In the genomic region with DNA sequence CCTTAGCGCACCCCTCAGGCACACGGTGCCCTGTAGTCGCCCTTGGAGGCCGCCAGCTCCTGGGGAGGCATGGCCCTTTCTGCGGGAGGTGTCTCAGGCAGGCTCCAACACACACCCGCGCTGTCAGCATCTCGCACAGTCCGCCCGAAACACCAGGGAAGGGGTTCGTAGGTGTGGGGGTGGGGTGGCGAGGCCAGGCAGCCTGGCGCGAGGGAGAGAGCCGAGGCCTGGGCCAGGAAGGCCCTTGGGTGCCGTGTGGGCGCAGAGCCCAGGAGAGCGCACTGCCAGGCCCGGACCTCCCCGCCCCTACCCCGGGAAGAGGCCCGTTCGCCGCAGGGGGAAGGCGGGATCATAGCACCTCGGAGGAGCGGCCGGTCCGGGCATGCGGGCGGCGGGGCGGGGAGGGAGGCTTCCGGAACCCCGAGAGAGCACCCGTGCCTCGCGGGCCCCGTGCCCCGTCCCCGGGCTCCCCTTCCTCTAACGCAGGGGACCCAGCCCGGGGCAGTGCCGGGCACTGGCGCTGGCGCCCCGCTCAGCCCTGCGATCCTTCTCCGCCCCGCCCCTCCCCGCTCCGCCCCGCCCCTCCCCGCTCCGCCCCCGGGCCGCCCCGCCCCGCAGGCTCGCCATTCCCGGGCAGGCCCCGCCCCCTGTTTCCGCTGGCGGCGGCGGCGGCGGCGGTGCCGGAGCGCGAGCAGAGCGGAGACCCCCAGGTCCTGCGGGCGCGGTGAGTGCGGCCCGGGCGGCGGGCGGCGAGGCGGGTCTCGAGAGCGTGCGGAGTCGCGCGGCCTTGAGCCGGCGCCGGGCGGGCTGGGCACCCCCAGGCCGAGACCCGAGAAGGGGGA, we compare ENCODE assay signal across 8 cellular contexts. TPM values are rescaled to one million over a fixed set of nuclear protein-coding genes. Genes with fewer than 3 reads are reported as not detected.
DNase-seq lines count a peak whose midpoint lies in the region; ATAC-seq and TF ChIP-seq lines count a peak whose summit lies in the region.

A gene with protein sequence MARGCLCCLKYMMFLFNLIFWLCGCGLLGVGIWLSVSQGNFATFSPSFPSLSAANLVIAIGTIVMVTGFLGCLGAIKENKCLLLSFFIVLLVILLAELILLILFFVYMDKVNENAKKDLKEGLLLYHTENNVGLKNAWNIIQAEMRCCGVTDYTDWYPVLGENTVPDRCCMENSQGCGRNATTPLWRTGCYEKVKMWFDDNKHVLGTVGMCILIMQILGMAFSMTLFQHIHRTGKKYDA (plus strand): TSS at position 650 of the 842 bp plus-strand sequence. CDS start 123,815 bp downstream, outside the sequence.

- TF ChIP-seq CTCF in BJ (IDR thresholded peaks at IDR 0.05; ENCODE audit: insufficient read depth, low read depth, low read length) = no peak
- TF ChIP-seq CTCF in left ventricle myocardium inferior (IDR thresholded peaks at IDR 0.05; ENCODE audit: borderline replicate concordance) = no peak
- no peak for TF ChIP-seq CTCF in uterus (IDR thresholded peaks at IDR 0.05)

- H3K27ac ChIP-seq in HUES6 (ENCODE audit: low read depth, low read length) = no peak within 1 kb of the TSS
- H3K27ac ChIP-seq in left ventricle myocardium inferior (replicated peaks) = peak within 1 kb of the TSS; percentile 95
- peak within 1 kb of the TSS; percentile 92 to 95 for H3K27ac ChIP-seq in uterus

- intact Hi-C loops in left ventricle myocardium inferior (cut with micrococcal nuclease) = loop anchor here (5.0 kb wide), 1 partner anchor 195 kb away; no protein-coding TSS in a partner anchor
- intact Hi-C loops in uterus (cut with DNase I; ENCODE audit: low total_unique reads) = loop anchor here (10.0 kb wide), 2 partner anchors 58 to 198 kb away; no protein-coding TSS in a partner anchor

- CTCF ChIA-PET in BJ (lab: Yijun Ruan, JAX) = interaction anchor here (0.6 to 8.1 kb wide), 5 partner anchors 10 to 199 kb away, joined by 3 to 122 read pairs (median 7); no protein-coding TSS in a partner anchor

- H3K36me3 ChIP-seq in BJ (ENCODE audit: control insufficient read depth, insufficient read depth, low read length) (no peaks in the 10 kb centered on the region), HUES6 (ENCODE audit: control insufficient read depth, insufficient read depth, low read length) (no peaks in the 10 kb centered on the region), left ventricle myocardium inferior (no peaks in the 10 kb centered on the region), uterus (no peaks in the 10 kb centered on the region)

- TF ChIP-seq POLR2A in uterus (IDR thresholded peaks at IDR 0.05) = peak; percentile 43 to 77

- peak within 1 kb of the TSS; percentile 46 for H3K9ac ChIP-seq in HUES6 (ENCODE audit: low read length)

- H3K4me3 ChIP-seq in BJ (ENCODE audit: low read depth, low read length) = peak within 1 kb of the TSS; percentile 66
- peak within 1 kb of the TSS; percentile 71 for H3K4me3 ChIP-seq in HUES6 (ENCODE audit: low read depth, low read length)
- H3K4me3 ChIP-seq in left ventricle myocardium inferior = peak within 1 kb of the TSS; percentile 98
- H3K4me3 ChIP-seq in uterus = peak within 1 kb of the TSS; percentile 88 to 98

- no peaks in the 10 kb centered on the region for H3K27me3 ChIP-seq in BJ (ENCODE audit: control insufficient read depth, insufficient read depth, low read length)
- H3K27me3 ChIP-seq in HUES6 (ENCODE audit: control insufficient read depth, insufficient read depth, low read length) = peaks cover 16% of the 10 kb centered on the region
- no peaks in the 10 kb centered on the region for H3K27me3 ChIP-seq in left ventricle myocardium inferior (ENCODE audit: low read depth)
- no peaks in the 10 kb centered on the region for H3K27me3 ChIP-seq in uterus

- H3K9me3 ChIP-seq in HUES6 (ENCODE audit: control insufficient read depth, insufficient read depth, low read depth, low read length) (no peaks in the 10 kb centered on the region), left ventricle myocardium inferior (replicated peaks) (no peaks in the 10 kb centered on the region), uterus (no peaks in the 10 kb centered on the region)

- POLR2A ChIA-PET in BJ (lab: Charles Lee) = no interaction called here

- DNase-seq in BJ (ENCODE audit: low read depth) = no peak
- peak; percentile 58 for DNase-seq in T follicular helper cell (ENCODE audit: low read depth)
- DNase-seq in amniotic epithelial cell (ENCODE audit: low read depth) = peak; percentile 75
- DNase-seq in left ventricle myocardium inferior = peak; percentile 82
- DNase-seq in pulmonary artery endothelial cell (ENCODE audit: low read depth, low spot score) = no peak
- DNase-seq in uterus = peak; percentile 72 to 73

- H3K4me1 ChIP-seq in HUES6 (ENCODE audit: control insufficient read depth, insufficient read depth, low read length) (peaks cover 18% of the 10 kb centered on the region), left ventricle myocardium inferior (peaks cover 77% of the 10 kb centered on the region), uterus (peaks cover 0 to 4% of the 10 kb centered on the region in 2 donors)

- ATAC-seq in GM19397 (IDR thresholded peaks at IDR 0.05; ENCODE audit: unreplicated experiment) = peak; percentile 68

RNA-seq across cellular contexts. Expression of the gene that starts here (rescaled TPM):
- 45.2 and 67.0 TPM in 2 replicates for polyA plus RNA-seq in BJ (2011; rRNA removed)
- 20.1 and 25.6 TPM in 2 replicates for polyA minus RNA-seq in BJ (2011; rRNA and poly(A)+ RNA removed)
- total RNA-seq in left ventricle myocardium inferior = 305 TPM
- total RNA-seq in pulmonary artery endothelial cell = 65.0 and 67.0 TPM in 2 replicates
- total RNA-seq in uterus = 100 to 1,000 TPM in 1 of 4 donors, 10 to 100 TPM in 3; 47.9 to 106 (median 65.1) TPM

Comparison
In these comparisons a context has a peak if more than half of its experiments do, and no peak if none do; other contexts are left out.
1. DNase-seq: peak in T follicular helper cell (single experiment), amniotic epithelial cell (single experiment), left ventricle myocardium inferior (single experiment) and uterus (2 of 2); none in BJ (single experiment) and pulmonary artery endothelial cell (single experiment).
2. Peak in every context shown above with its lines, with median percentiles within 50 percentile points of each other: H3K4me3 ChIP-seq.